9 cellular contexts compared by ENCODE assay signal in genomic region chr7:128940494-128941322, GRCh38. TPM values are rescaled to one million over a fixed set of nuclear protein-coding genes. Genes with fewer than 3 reads are reported as not detected.
DNase-seq lines count a peak whose midpoint lies in the region; ATAC-seq and TF ChIP-seq lines count a peak whose summit lies in the region.
"Had no signal": no experiment of that assay in that cellular context is flagged by ENCODE, and none has a peak within 500 bp of the region (broad histone marks: within the 10 kb centered on the region; RNA-seq: fewer than 3 reads in every experiment).

No MANE protein-coding gene starts in this region.

- no peak overlapping the region for H2BK5ac ChIP-seq in mesenchymal stem cell (ENCODE audit: low read depth, low read length, poor library complexity, severe bottlenecking)

- H3K23ac ChIP-seq in mesenchymal stem cell (ENCODE audit: low read length in 2 of 2) = no peak overlapping the region

- H3K18ac ChIP-seq in mesenchymal stem cell (ENCODE audit: low read depth in 1 of 2, low read length in 2 of 2) = no peak overlapping the region

- no peak overlapping the region for H2AFZ ChIP-seq in mesenchymal stem cell (ENCODE audit: low read depth, low read length)

- no peak overlapping the region for H2BK15ac ChIP-seq in mesenchymal stem cell (ENCODE audit: low read depth, poor library complexity, severe bottlenecking)

- peaks cover 0 to under 1% of the 10 kb centered on the region in 2 experiments for H3K36me3 ChIP-seq in mesenchymal stem cell (ENCODE audit: control insufficient read depth in 1 of 2, insufficient read depth in 2 of 2, low read depth in 1 of 2, low read length in 2 of 2)

- H3K4ac ChIP-seq in mesenchymal stem cell (ENCODE audit: low read depth in 1 of 2, low read length in 2 of 2) = no peak overlapping the region

- no peaks in the 10 kb centered on the region for H3K9me3 Mint-ChIP-seq in activated T-helper 17 cell treated with anti-CD3 and anti-CD28 coated beads, Interleukin-2, amount 50 U/mL, for 72 hours
- no peaks in the 10 kb centered on the region for H3K9me3 Mint-ChIP-seq in natural killer cell treated with Interleukin-12 subunit alpha and Interleukin-12 subunit beta and Interleukin-15 and Interleukin-18, amount 100 ng/mL, for 72 hours

- H3K4me2 ChIP-seq in mesenchymal stem cell (ENCODE audit: low read length, poor library complexity, severe bottlenecking) = no peak overlapping the region

- no peak overlapping the region for H2BK120ac ChIP-seq in mesenchymal stem cell (ENCODE audit: low read depth, low read length)

- H3K27me3 Mint-ChIP-seq in activated T-helper 17 cell treated with anti-CD3 and anti-CD28 coated beads, Interleukin-2, amount 50 U/mL, for 72 hours = no peaks in the 10 kb centered on the region
- H3K27me3 Mint-ChIP-seq in natural killer cell treated with Interleukin-12 subunit alpha and Interleukin-12 subunit beta and Interleukin-15 and Interleukin-18, amount 100 ng/mL, for 72 hours = peaks cover 4 to 8% of the 10 kb centered on the region in 2 donors

- TF ChIP-seq CTCF in GM13976 (IDR thresholded peaks at IDR 0.05; ENCODE audit: borderline replicate concordance, control extremely low read depth, extremely low read depth, insufficient read depth, missing control alignments) = no peak

- no peaks in the 10 kb centered on the region for H3K9me3 ChIP-seq in mesenchymal stem cell (ENCODE audit: control insufficient read depth, low read length)

- no peak overlapping the region for H2BK12ac ChIP-seq in mesenchymal stem cell (ENCODE audit: low read length in 2 of 2)

- H3K4me1 Mint-ChIP-seq in activated T-helper 17 cell treated with anti-CD3 and anti-CD28 coated beads, Interleukin-2, amount 50 U/mL, for 72 hours = peaks cover 19% of the 10 kb centered on the region
- H3K4me1 Mint-ChIP-seq in natural killer cell treated with Interleukin-12 subunit alpha and Interleukin-12 subunit beta and Interleukin-15 and Interleukin-18, amount 100 ng/mL, for 72 hours (ENCODE audit: low read depth in 2 of 2) = peaks cover 30 to 32% of the 10 kb centered on the region in 2 donors

- in situ Hi-C loops in GM13976 (cut with MboI; ENCODE audit: low sequenced_read_pairs, unreplicated experiment) = no loop called here

- H2AK5ac ChIP-seq in mesenchymal stem cell (ENCODE audit: low read length, severe bottlenecking) = no peak overlapping the region

- DNase-seq in GM13976 (ENCODE audit: low spot score) (peak; percentile 90), mesenchymal stem cell (no peak), NCI-H82 (lab: John Stamatoyannopoulos, UW) (no peak)
- DNase-seq in natural killer cell treated with Interleukin-12 subunit alpha and Interleukin-12 subunit beta and Interleukin-15 and Interleukin-18, amount 100 ng/mL, for 72 hours (ENCODE audit: low spot score) = peak; percentile 77
- no peak for DNase-seq in effector CD8-positive, alpha-beta T cell (lab: John Stamatoyannopoulos, UW)

- 78% methylated on average over 20 of the region's 20 CpGs for WGBS in mesenchymal stem cell

- no peaks in the 10 kb centered on the region for H3K79me1 ChIP-seq in mesenchymal stem cell (replicated peaks; ENCODE audit: low read length, poor library complexity, severe bottlenecking)

- no peak overlapping the region for H3K9ac ChIP-seq in mesenchymal stem cell (ENCODE audit: low read length)

- peak overlapping the region; percentile 72 for H3K27ac Mint-ChIP-seq in activated T-helper 17 cell treated with anti-CD3 and anti-CD28 coated beads, Interleukin-2, amount 50 U/mL, for 72 hours
- H3K27ac Mint-ChIP-seq in natural killer cell treated with Interleukin-12 subunit alpha and Interleukin-12 subunit beta and Interleukin-15 and Interleukin-18, amount 100 ng/mL, for 72 hours = peak overlapping the region; percentile 75 to 76

- H4K8ac ChIP-seq in mesenchymal stem cell (ENCODE audit: low read length) = no peak overlapping the region

- H3K36me3 Mint-ChIP-seq in activated T-helper 17 cell treated with anti-CD3 and anti-CD28 coated beads, Interleukin-2, amount 50 U/mL, for 72 hours (ENCODE audit: low read depth) = peaks cover 25% of the 10 kb centered on the region
- H3K36me3 Mint-ChIP-seq in natural killer cell treated with Interleukin-12 subunit alpha and Interleukin-12 subunit beta and Interleukin-15 and Interleukin-18, amount 100 ng/mL, for 72 hours = no peaks in the 10 kb centered on the region

- H3K14ac ChIP-seq in mesenchymal stem cell (ENCODE audit: low read length in 2 of 2) = peak overlapping the region in 1 of 2 experiments; percentile 11

- no peak overlapping the region for H3K27ac ChIP-seq in mesenchymal stem cell (ENCODE audit: low read length, poor library complexity, severe bottlenecking)

- H4K91ac ChIP-seq in mesenchymal stem cell (ENCODE audit: low read length) = no peak overlapping the region

- no peak overlapping the region for H3K4me3 ChIP-seq in mesenchymal stem cell (ENCODE audit: insufficient read depth in 1 of 2, low read depth in 1 of 2, low read length in 2 of 2)

- peak; percentile 55 for ATAC-seq in GM21360 (IDR thresholded peaks at IDR 0.05; ENCODE audit: unreplicated experiment)
- peak; percentile 61 for ATAC-seq in HG03521 (IDR thresholded peaks at IDR 0.05; ENCODE audit: unreplicated experiment)
- peak; percentile 26 for ATAC-seq in activated T-helper 17 cell treated with anti-CD3 and anti-CD28 coated beads, Interleukin-2, amount 50 U/mL, for 72 hours (replicated peaks)
- peak; percentile 68 to 71 for ATAC-seq in natural killer cell treated with Interleukin-12 subunit alpha and Interleukin-12 subunit beta and Interleukin-15 and Interleukin-18, amount 100 ng/mL, for 72 hours

- peaks cover 47 to 70% of the 10 kb centered on the region in 2 experiments for H3K27me3 ChIP-seq in mesenchymal stem cell (ENCODE audit: control insufficient read depth in 1 of 2, insufficient read depth in 1 of 2, low read length in 2 of 2)

- H3K4me1 ChIP-seq in mesenchymal stem cell (ENCODE audit: control insufficient read depth, insufficient read depth, low read depth, low read length) = peaks cover 15% of the 10 kb centered on the region

- peak overlapping the region; percentile 95 for H3K4me3 Mint-ChIP-seq in activated T-helper 17 cell treated with anti-CD3 and anti-CD28 coated beads, Interleukin-2, amount 50 U/mL, for 72 hours
- peak overlapping the region; percentile 90 for H3K4me3 Mint-ChIP-seq in natural killer cell treated with Interleukin-12 subunit alpha and Interleukin-12 subunit beta and Interleukin-15 and Interleukin-18, amount 100 ng/mL, for 72 hours

RNA-seq across cellular contexts. Expression of gene IRF5, which starts 3.0 kb away (rescaled TPM):
- total RNA-seq in activated T-helper 17 cell treated with anti-CD3 and anti-CD28 coated beads, Interleukin-2, amount 50 U/mL, for 72 hours = 10 to 100 TPM; 22.5 to 25.4 TPM
- 10 to 100 TPM; 26.5 to 43.4 TPM for total RNA-seq in natural killer cell treated with Interleukin-12 subunit alpha and Interleukin-12 subunit beta and Interleukin-15 and Interleukin-18, amount 100 ng/mL, for 72 hours
- polyA plus RNA-seq in mesenchymal stem cell (2013, experiment 1 of 2) = not detected
- not detected for polyA plus RNA-seq in mesenchymal stem cell (2013, experiment 2 of 2)

RNA-seq across cellular contexts. Expression of gene KCP, which starts 30.2 kb away (rescaled TPM):
- 1 to 10 TPM in 1 of 2 donors, under 1 TPM in 1; 0.09 to 1.0 TPM for total RNA-seq in activated T-helper 17 cell treated with anti-CD3 and anti-CD28 coated beads, Interleukin-2, amount 50 U/mL, for 72 hours
- total RNA-seq in natural killer cell treated with Interleukin-12 subunit alpha and Interleukin-12 subunit beta and Interleukin-15 and Interleukin-18, amount 100 ng/mL, for 72 hours = 1 to 10 TPM in 1 of 2 donors, under 1 TPM in 1; 0.17 to 1.1 TPM
- 3.4 TPM for polyA plus RNA-seq in mesenchymal stem cell (2013, experiment 1 of 2)
- 3.1 TPM for polyA plus RNA-seq in mesenchymal stem cell (2013, experiment 2 of 2)
- total RNA-seq: NCI-H460 had no signal

Comparison
In these comparisons a context has a peak if more than half of its experiments do, and no peak if none do; other contexts are left out.
1. DNase-seq: peak in GM13976 (single experiment) and natural killer cell treated with Interleukin-12 subunit alpha and Interleukin-12 subunit beta and Interleukin-15 and Interleukin-18, amount 100 ng/mL, for 72 hours (single experiment); none in effector CD8-positive, alpha-beta T cell (single experiment), mesenchymal stem cell (single experiment) and NCI-H82 (single experiment).
2. Peak in every context shown above with its lines, with median percentiles within 50 percentile points of each other: ATAC-seq.